8 cellular contexts compared by ENCODE assay signal in the genomic region with DNA sequence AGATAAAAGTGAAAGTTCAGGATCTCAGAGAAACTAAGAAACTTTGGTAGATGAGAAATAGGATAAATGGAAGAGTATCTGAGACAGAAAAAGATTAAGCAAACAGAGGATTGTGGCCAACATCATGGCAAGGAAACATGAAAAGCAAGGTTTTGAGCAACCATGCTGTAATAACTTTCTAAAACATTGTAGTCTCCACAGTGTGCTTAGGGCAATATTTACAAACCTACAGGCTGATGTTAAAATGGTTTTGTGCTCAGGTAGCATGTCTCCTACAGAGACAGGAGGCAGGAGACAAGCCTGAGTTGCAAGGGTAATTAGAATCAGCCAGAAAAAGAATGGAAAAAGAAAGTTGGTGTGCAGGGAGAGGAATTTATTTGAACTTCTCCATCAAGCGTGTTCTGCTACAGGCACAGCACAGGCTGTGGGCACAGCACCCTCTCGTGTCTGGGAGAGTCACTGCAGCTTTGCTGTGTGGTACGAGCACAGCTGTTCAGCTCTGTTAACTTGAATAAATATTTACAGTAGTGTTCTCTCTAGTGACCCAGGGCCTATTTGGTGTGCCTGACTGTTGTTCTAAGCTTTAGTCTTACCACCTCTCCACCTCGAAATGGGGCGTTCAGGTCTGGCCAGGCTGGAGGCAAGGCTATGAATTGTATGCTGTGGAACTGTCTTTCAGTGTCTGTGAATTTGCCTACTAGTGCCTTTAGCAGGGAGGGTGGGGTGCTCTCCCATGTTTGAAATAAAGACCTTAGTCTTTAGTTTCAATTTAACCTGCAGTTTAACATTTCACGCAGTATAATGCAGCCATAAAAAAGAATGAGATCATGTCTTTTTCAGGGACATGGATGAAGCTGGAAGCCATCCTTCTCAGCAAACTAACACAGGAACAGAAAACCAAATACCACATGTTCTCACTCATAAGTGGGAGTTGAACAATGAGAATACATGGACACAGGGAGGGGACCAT. TPM values are rescaled to one million over a fixed set of nuclear protein-coding genes. Genes with fewer than 3 reads are reported as not detected.
DNase-seq lines count a peak whose midpoint lies in the region; ATAC-seq and TF ChIP-seq lines count a peak whose summit lies in the region.
"Not testable (repeated sequence)": the region's sequence is repeated elsewhere in the genome, so short reads cannot be mapped to it uniquely, and the experiment has no call there.

No MANE protein-coding gene starts in this region.

- DNase-seq in BE2C: peak; percentile 80
- peak; percentile 90 for DNase-seq in HT-29 (ENCODE audit: low spot score)
- DNase-seq in NCI-H82 (lab: John Stamatoyannopoulos, UW): peak; percentile 75
- peak; percentile 72 for DNase-seq in activated CD4-positive, alpha-beta T cell treated with anti-CD3 and anti-CD28 coated beads, Interleukin-2, amount 50 U/mL, for 1 hour
- peak; percentile 18 for DNase-seq in cerebellum (ENCODE audit: low spot score)
- peak; percentile 77 for DNase-seq in left colon
- DNase-seq in stimulated activated CD4-positive, alpha-beta T cell treated with anti-CD3 and anti-CD28 coated beads, Interleukin-1b, Interleukin-23, amount 100 ng/mL, for 4 hours (ENCODE audit: low read depth in 2 of 2): peak; percentile 58 to 60

- TF ChIP-seq CTCF in BE2C (IDR thresholded peaks at IDR 0.05; ENCODE audit: low read depth, low read length): peak; percentile 94

- not testable (repeated sequence) for H3K9me3 ChIP-seq in BE2C

- intact Hi-C loops in left colon (cut with DNase I, micrococcal nuclease): loop anchor here in 1 of 2 donors (5.0 kb wide), 1 partner anchor 70 kb away; no protein-coding TSS in a partner anchor

- H3K4me1 ChIP-seq in BE2C: not testable (repeated sequence)

- peak; percentile 76 for ATAC-seq in GM19438 (IDR thresholded peaks at IDR 0.05; ENCODE audit: low read depth, unreplicated experiment)
- peak; percentile 98 for ATAC-seq in left colon

- not testable (repeated sequence) for H3K36me3 ChIP-seq in BE2C

- H3K27me3 ChIP-seq in BE2C: not testable (repeated sequence)

- not testable (repeated sequence) for H3K4me3 ChIP-seq in BE2C (ENCODE audit: low read depth, low read length)

RNA-seq across cellular contexts. Expression of gene SORD, which starts 14.1 kb away (rescaled TPM):
- 35.3 TPM for polyA plus RNA-seq in BE2C (2012; ENCODE audit: insufficient read depth, insufficient read length, low read depth)
- 207 and 238 TPM in 2 replicates for total RNA-seq in HT-29 (2014; rRNA removed; shearing (Covaris generic))
- total RNA-seq in cerebellum (7.4 TPM), left colon (10 to 100 TPM; 13.2 to 23.3 TPM)

Comparison
In these comparisons a context has a peak if more than half of its experiments do, and no peak if none do; other contexts are left out.
1. DNase-seq: peak in every context shown above with its lines; median percentile 90 in HT-29; 80 in BE2C; 77 in left colon; 75 in NCI-H82; 72 in activated CD4-positive, alpha-beta T cell treated with anti-CD3 and anti-CD28 coated beads, Interleukin-2, amount 50 U/mL, for 1 hour; 59 in stimulated activated CD4-positive, alpha-beta T cell treated with anti-CD3 and anti-CD28 coated beads, Interleukin-1b, Interleukin-23, amount 100 ng/mL, for 4 hours; 18 in cerebellum.